In genomic region chr5:55418994-55419991, GRCh38 we compare ENCODE assay signal across 13 cellular contexts.
A peak's percentile ranks its signal among the peaks of the same experiment; 100 is the strongest.
DNase-seq lines count a peak whose midpoint lies in the region; TF ChIP-seq lines count a peak whose summit lies in the region.
"Had no signal": no experiment of that assay in that cellular context is flagged by ENCODE, and none has a peak within 500 bp of the region (broad histone marks: within the 10 kb centered on the region; RNA-seq: fewer than 3 reads in every experiment).

No MANE protein-coding gene starts in this region.

- H3K36me3 ChIP-seq in sigmoid colon = peaks cover 0 to 26% (median 13%) of the 10 kb centered on the region in 4 donors

- no peak for TF ChIP-seq EP300 in sigmoid colon (IDR thresholded peaks at IDR 0.05)

- H3K4me1 ChIP-seq in sigmoid colon = peaks cover 0 to 69% (median 47%) of the 10 kb centered on the region in 4 donors

- H3K27ac ChIP-seq in sigmoid colon = peak overlapping the region in 3 of 4 donors; percentile 58 to 70 (median 65)
- H3K27ac ChIP-seq: SJCRH30 had no signal

- H3K9me3 ChIP-seq in sigmoid colon = no peaks in the 10 kb centered on the region
- H3K9me3 ChIP-seq: SJCRH30 had no signal

- no peak for TF ChIP-seq CTCF in fibroblast of villous mesenchyme (IDR thresholded peaks at IDR 0.05; ENCODE audit: insufficient read depth, low read depth, low read length)
- TF ChIP-seq CTCF in sigmoid colon (IDR thresholded peaks at IDR 0.05) = no peak

- intact Hi-C loops in sigmoid colon (cut with DNase I) = no loop called here

- H3K4me3 ChIP-seq in fibroblast of villous mesenchyme (ENCODE audit: low read depth, low read length) (no peak overlapping the region), sigmoid colon (no peak overlapping the region)
- H3K4me3 ChIP-seq: SJCRH30 had no signal

- peak; percentile 87 for DNase-seq in GM04503 (ENCODE audit: low read depth)
- DNase-seq in RPMI7951 (ENCODE audit: low read depth) = peak; percentile 68
- DNase-seq in fibroblast of villous mesenchyme (ENCODE audit: low read depth) = peak; percentile 78
- no peak for DNase-seq in sigmoid colon
- no peak for DNase-seq in 8988T
- DNase-seq in NCI-H187 treated with DMSO at 0.1 percent for 48 hours (lab: John Stamatoyannopoulos, UW) = no peak
- DNase-seq in SIG-M5 (lab: John Stamatoyannopoulos, UW) = no peak
- no peak for DNase-seq in SW480 (ENCODE audit: low spot score)
- DNase-seq: activated CD4-positive, alpha-beta T cell treated with anti-CD3 and anti-CD28 coated beads, Interleukin-2, amount 50 U/mL, for 4 hours; activated naive CD8-positive, alpha-beta T cell treated with anti-CD3 and anti-CD28 coated beads, Interleukin-2, amount 10 ng/mL, durations not matched to agents 7 days and 5 days; immature natural killer cell; NCI-H524 had no signal

- no peak for TF ChIP-seq POLR2A in sigmoid colon (IDR thresholded peaks at IDR 0.05)

- no peaks in the 10 kb centered on the region for H3K27me3 ChIP-seq in sigmoid colon
- H3K27me3 ChIP-seq: SJCRH30 had no signal

Comparison
In these comparisons a context has a peak if more than half of its experiments do, and no peak if none do; other contexts are left out.
1. DNase-seq: peak in GM04503 (single experiment), RPMI7951 (single experiment) and fibroblast of villous mesenchyme (single experiment); none in sigmoid colon (single experiment), 8988T (single experiment), NCI-H187 treated with DMSO at 0.1 percent for 48 hours (single experiment), SIG-M5 (single experiment) and SW480 (single experiment).